9 cellular contexts compared by ENCODE assay signal in the genomic region with DNA sequence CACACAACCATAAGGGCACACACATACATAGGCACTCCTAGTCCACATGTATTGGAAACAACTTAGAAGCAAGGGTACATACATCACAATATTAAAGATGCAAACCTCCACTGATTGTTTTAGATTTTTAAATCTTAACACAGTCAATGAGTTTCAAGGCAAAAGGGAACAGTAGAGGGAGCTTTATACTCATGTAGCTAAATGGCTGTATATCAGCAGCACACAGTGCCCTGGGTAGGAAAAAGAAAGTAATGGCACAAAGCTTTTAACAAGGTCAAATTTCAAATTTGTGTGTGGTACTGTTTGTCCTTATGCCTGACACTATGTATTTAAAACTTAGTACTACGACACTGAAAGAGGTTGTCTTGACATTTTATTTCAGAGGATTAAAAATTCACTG.
DNase-seq lines count a peak whose midpoint lies in the region; ATAC-seq and TF ChIP-seq lines count a peak whose summit lies in the region.
"Had no signal": no experiment of that assay in that cellular context is flagged by ENCODE, and none has a peak within 500 bp of the region (broad histone marks: within the 10 kb centered on the region; RNA-seq: fewer than 3 reads in every experiment).

No MANE protein-coding gene starts in this region.

- no peak overlapping the region for H3K9ac ChIP-seq in fibroblast of lung (ENCODE audit: insufficient read depth, low read length)

- H3K4me1 Mint-ChIP-seq in osteocyte (ENCODE audit: unreplicated experiment), result peaks cover 20% of the 10 kb centered on the region

- no peaks in the 10 kb centered on the region for H3K4me1 ChIP-seq in fibroblast of lung (ENCODE audit: control insufficient read depth, extremely low read depth, insufficient read depth, low read length)

- ATAC-seq in HG02678 (IDR thresholded peaks at IDR 0.05; ENCODE audit: unreplicated experiment), result no peak

- no peaks in the 10 kb centered on the region for H3K27me3 ChIP-seq in fibroblast of lung (ENCODE audit: control insufficient read depth, insufficient read depth, low read length)

- no peak overlapping the region for H3K4me3 ChIP-seq in fibroblast of lung (replicated peaks in 1 of 4; ENCODE audit: control extremely low read depth in 1 of 4, insufficient read depth in 1 of 4, low read depth in 3 of 4, low read length in 4 of 4)

- H3K27ac ChIP-seq in fibroblast of lung (ENCODE audit: insufficient read depth, low read length), result no peak overlapping the region

- H3K9me3 ChIP-seq in fibroblast of lung (ENCODE audit: control insufficient read depth, insufficient read depth, low read depth, low read length), result no peaks in the 10 kb centered on the region

- H3K4me2 ChIP-seq in fibroblast of lung (ENCODE audit: extremely low read depth, insufficient read depth, low read length), result no peak overlapping the region

- no peaks in the 10 kb centered on the region for H4K20me1 ChIP-seq in fibroblast of lung (ENCODE audit: control insufficient read depth, extremely low read depth, insufficient read depth, low read length)

- H3K27me3 Mint-ChIP-seq in osteocyte (ENCODE audit: unreplicated experiment), result no peaks in the 10 kb centered on the region
- H3K27me3 Mint-ChIP-seq: IgD-negative memory B cell had no signal

- no peak overlapping the region for H2AFZ ChIP-seq in fibroblast of lung (ENCODE audit: low read length)

- no peak overlapping the region for H3K4me3 Mint-ChIP-seq in osteocyte (ENCODE audit: unreplicated experiment)
- H3K4me3 Mint-ChIP-seq: IgD-negative memory B cell had no signal

- TF ChIP-seq CTCF in fibroblast of lung (conservative IDR thresholded peaks at IDR 0.05 in 1 of 2, IDR thresholded peaks at IDR 0.05 in 1 of 2; ENCODE audit: low read depth in 1 of 2, low read length in 2 of 2) (peak; percentile 61 to 72), osteocyte (IDR thresholded peaks at IDR 0.05) (peak; percentile 77)

- no peaks in the 10 kb centered on the region for H3K9me3 Mint-ChIP-seq in osteocyte (ENCODE audit: unreplicated experiment)
- H3K9me3 Mint-ChIP-seq: IgD-negative memory B cell had no signal

- H3K27ac Mint-ChIP-seq in osteocyte (ENCODE audit: unreplicated experiment), result peak overlapping the region; percentile 60

- H3K79me2 ChIP-seq in fibroblast of lung (ENCODE audit: control insufficient read depth, insufficient read depth, low read length), result no peaks in the 10 kb centered on the region

- H3K36me3 Mint-ChIP-seq in osteocyte (ENCODE audit: unreplicated experiment), result peaks cover 52% of the 10 kb centered on the region

- H3K36me3 ChIP-seq in fibroblast of lung (ENCODE audit: control insufficient read depth, insufficient read depth, low read length), result peaks cover 5% of the 10 kb centered on the region

- DNase-seq in D341Med (ENCODE audit: low spot score) (peak; percentile 43), HT1080 (ENCODE audit: low read depth) (peak; percentile 29), SHP77 treated with DMSO at 0.1 percent for 48 hours (lab: John Stamatoyannopoulos, UW) (peak; percentile 37), fibroblast of lung (ENCODE audit: low read depth in 2 of 2) (peak; percentile 57 to 82), osteocyte (ENCODE audit: extremely low spot score, unreplicated experiment) (no peak), CD1c-positive myeloid dendritic cell (ENCODE audit: extremely low spot score) (no peak), NCI-H226 (no peak)

Comparison
In these comparisons a context has a peak if more than half of its experiments do, and no peak if none do; other contexts are left out.
1. DNase-seq: peak in D341Med (single experiment), HT1080 (single experiment), SHP77 treated with DMSO at 0.1 percent for 48 hours (single experiment) and fibroblast of lung (2 of 2); none in osteocyte (single experiment), CD1c-positive myeloid dendritic cell (single experiment) and NCI-H226 (single experiment).